22 cellular contexts compared by ENCODE assay signal in the genomic region with DNA sequence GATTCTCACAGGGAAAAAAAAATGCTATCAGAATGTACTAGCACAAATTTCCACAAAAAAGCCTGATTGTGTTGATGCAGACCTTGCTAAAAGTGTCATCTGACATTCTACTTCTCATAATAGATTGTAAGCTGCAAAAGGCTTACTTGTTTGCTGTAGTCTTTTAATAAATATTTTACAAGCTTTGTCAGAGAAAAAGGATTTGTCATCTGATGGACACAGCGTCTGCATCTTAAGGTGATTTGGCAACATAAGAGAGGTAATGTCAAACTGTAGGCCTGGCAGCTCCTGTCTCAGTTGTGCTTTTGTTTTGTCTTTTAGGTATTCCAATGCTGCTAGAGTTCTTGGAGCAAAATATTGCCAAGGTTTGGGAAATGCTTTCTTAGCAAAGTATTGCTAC. TPM values are rescaled to one million over a fixed set of nuclear protein-coding genes. Genes with fewer than 3 reads are reported as not detected.
"Had no signal": no experiment of that assay in that cellular context is flagged by ENCODE, and none has a peak within 500 bp of the region (broad histone marks: within the 10 kb centered on the region; RNA-seq: fewer than 3 reads in every experiment).

No MANE protein-coding gene starts in this region.

- FAIRE-seq: astrocyte had no signal

- H3K4me1 Mint-ChIP-seq: activated B cell treated with CpG ODN at 0.5 μM for 24 hours; activated CD4-positive, alpha-beta T cell treated with anti-CD3 and anti-CD28 coated beads, Interleukin-2, amount 10 ng/mL, durations not matched to agents 24 days and 14 days; central memory CD8-positive, alpha-beta T cell had no signal

- H3K9me3 Mint-ChIP-seq: activated B cell treated with CpG ODN at 0.5 μM for 24 hours; activated CD4-positive, alpha-beta T cell treated with anti-CD3 and anti-CD28 coated beads, Interleukin-2, amount 10 ng/mL, durations not matched to agents 24 days and 14 days; activated T-cell treated with anti-CD3 and anti-CD28 coated beads, Interleukin-2, amount 50 U/mL, for 4 hours; brain; central memory CD8-positive, alpha-beta T cell; T-helper 1 cell treated with Interleukin-12 subunit alpha and Interleukin-12 subunit beta and Interleukin-4 antibody, amounts not matched to agents 30 μg/mL and 1 μg/mL, for 36 hours had no signal

- H3K27me3 Mint-ChIP-seq: activated B cell treated with CpG ODN at 0.5 μM for 24 hours; activated CD4-positive, alpha-beta T cell treated with anti-CD3 and anti-CD28 coated beads, Interleukin-2, amount 10 ng/mL, durations not matched to agents 24 days and 14 days; activated CD8-positive, alpha-beta memory T cell treated with anti-CD3 and anti-CD28 coated beads, Interleukin-2, amount 10 ng/mL, durations not matched to agents 7 days and 5 days; activated naive CD8-positive, alpha-beta T cell; brain; central memory CD8-positive, alpha-beta T cell had no signal

- H3K4me3 ChIP-seq: PC-9 had no signal

- DNase-seq: activated B cell treated with CpG ODN at 0.5 μM for 24 hours; activated CD4-positive, alpha-beta T cell treated with anti-CD3 and anti-CD28 coated beads for 1 hour; activated CD4-positive, alpha-beta T cell treated with anti-CD3 and anti-CD28 coated beads, Interleukin-2, amount 10 ng/mL, durations not matched to agents 24 days and 14 days; activated CD4-positive, alpha-beta T cell treated with anti-CD3 and anti-CD28 coated beads, Interleukin-2, amount 50 U/mL, for 48 hours; activated CD8-positive, alpha-beta memory T cell treated with anti-CD3 and anti-CD28 coated beads, Interleukin-2, amount 10 ng/mL, durations not matched to agents 7 days and 5 days; activated effector memory CD4-positive, alpha-beta T cell treated with anti-CD3 and anti-CD28 coated beads, Interleukin-2, amount 50 U/mL, for 16 hours; activated naive CD4-positive, alpha-beta T cell treated with Interleukin-2 at 50 U/mL for 16 hours; activated T-cell treated with anti-CD3 and anti-CD28 coated beads, Interleukin-2, amount 50 U/mL, for 4 hours; amygdala; Karpas-422; NCI-H1105 treated with DMSO at 0.1 percent for 48 hours; NCI-H1436 treated with DMSO at 0.1 percent for 48 hours; NCI-H187; NCI-H2081; NCI-H510A treated with DMSO at 0.1 percent for 48 hours; NCI-H69; PC-9 had no signal

- H3K4me2 ChIP-seq: PC-9 had no signal

- H3K27ac Mint-ChIP-seq: activated B cell treated with CpG ODN at 0.5 μM for 24 hours; activated CD4-positive, alpha-beta T cell treated with anti-CD3 and anti-CD28 coated beads, Interleukin-2, amount 10 ng/mL, durations not matched to agents 24 days and 14 days; activated CD8-positive, alpha-beta memory T cell treated with anti-CD3 and anti-CD28 coated beads, Interleukin-2, amount 10 ng/mL, durations not matched to agents 7 days and 5 days; activated naive CD8-positive, alpha-beta T cell; brain; T-helper 1 cell treated with Interleukin-12 subunit alpha and Interleukin-12 subunit beta and Interleukin-4 antibody, amounts not matched to agents 30 μg/mL and 1 μg/mL, for 36 hours had no signal

- H3K27ac ChIP-seq: PC-9 had no signal

- H2AFZ ChIP-seq: PC-9 had no signal

- ATAC-seq: activated CD8-positive, alpha-beta memory T cell treated with anti-CD3 and anti-CD28 coated beads, Interleukin-2, amount 10 ng/mL, durations not matched to agents 7 days and 5 days; activated T-cell treated with anti-CD3 and anti-CD28 coated beads, Interleukin-2, amount 50 U/mL, for 4 hours had no signal

- H3K36me3 Mint-ChIP-seq: activated CD8-positive, alpha-beta memory T cell treated with anti-CD3 and anti-CD28 coated beads, Interleukin-2, amount 10 ng/mL, durations not matched to agents 7 days and 5 days; activated naive CD8-positive, alpha-beta T cell had no signal

- H3K4me3 Mint-ChIP-seq: activated B cell treated with CpG ODN at 0.5 μM for 24 hours; activated CD4-positive, alpha-beta T cell treated with anti-CD3 and anti-CD28 coated beads, Interleukin-2, amount 10 ng/mL, durations not matched to agents 24 days and 14 days; activated CD8-positive, alpha-beta memory T cell treated with anti-CD3 and anti-CD28 coated beads, Interleukin-2, amount 10 ng/mL, durations not matched to agents 7 days and 5 days; activated naive CD8-positive, alpha-beta T cell; activated T-cell treated with anti-CD3 and anti-CD28 coated beads, Interleukin-2, amount 50 U/mL, for 4 hours; brain; central memory CD8-positive, alpha-beta T cell; T-helper 1 cell treated with Interleukin-12 subunit alpha and Interleukin-12 subunit beta and Interleukin-4 antibody, amounts not matched to agents 30 μg/mL and 1 μg/mL, for 36 hours had no signal

RNA-seq across cellular contexts. Expression of a gene that starts 26.3 kb away (rescaled TPM):
- total RNA-seq: astrocyte, PC-9 had no signal
